ENCODE assay signal across 21 cellular contexts in genomic region chr1:10641976-10642375, GRCh38.
"Had no signal": no experiment of that assay in that cellular context is flagged by ENCODE, and none has a peak within 500 bp of the region (broad histone marks: within the 10 kb centered on the region; RNA-seq: fewer than 3 reads in every experiment).

No MANE protein-coding gene starts in this region.

- H3K36me3 Mint-ChIP-seq: activated CD4-positive, alpha-beta memory T cell treated with anti-CD3 and anti-CD28 coated beads for 36 hours had no signal

- ATAC-seq: activated CD4-positive, alpha-beta T cell treated with anti-CD3 and anti-CD28 coated beads for 36 hours; sciatic nerve had no signal

- H3K27ac ChIP-seq: left ventricle myocardium inferior, parathyroid adenoma, thyroid gland had no signal

- H3K4me1 Mint-ChIP-seq: activated B cell treated with CpG ODN at 0.5 μM for 24 hours had no signal

- H3K27me3 ChIP-seq: thyroid gland had no signal

- H3K4me1 ChIP-seq: parathyroid adenoma, thyroid gland had no signal

- H3K9me3 Mint-ChIP-seq: activated B cell treated with CpG ODN at 0.5 μM for 24 hours; activated CD4-positive, alpha-beta memory T cell treated with anti-CD3 and anti-CD28 coated beads for 36 hours; nephron; T-helper 1 cell treated with Interleukin-12 subunit alpha and Interleukin-12 subunit beta and Interleukin-4 antibody, amounts not matched to agents 30 μg/mL and 1 μg/mL, for 36 hours had no signal

- H3K27me3 Mint-ChIP-seq: activated B cell treated with CpG ODN at 0.5 μM for 24 hours; activated CD4-positive, alpha-beta memory T cell treated with anti-CD3 and anti-CD28 coated beads for 36 hours had no signal

- H3K4me3 ChIP-seq: left ventricle myocardium inferior, smooth muscle cell, thyroid gland had no signal

- DNase-seq: activated B cell treated with CpG ODN at 0.5 μM for 24 hours; activated CD4-positive, alpha-beta memory T cell treated with anti-CD3 and anti-CD28 coated beads for 36 hours; activated CD4-positive, alpha-beta T cell treated with anti-CD3 and anti-CD28 coated beads for 36 hours; activated naive CD4-positive, alpha-beta T cell treated with Interleukin-2 at 50 U/mL for 16 hours; activated T-cell treated with anti-CD3 and anti-CD28 coated beads, Interleukin-2, amount 50 U/mL, for 48 hours; amygdala; dermis blood vessel endothelial cell; effector CD8-positive, alpha-beta T cell; foreskin melanocyte; hippocampal formation; left ventricle myocardium inferior; nucleus accumbens; stimulated activated CD4-positive, alpha-beta T cell treated with anti-CD3 and anti-CD28 coated beads, Interleukin-2, amount 100 ng/mL, for 48 hours; stimulated activated naive CD4-positive, alpha-beta T cell treated with Interleukin-2 at 50 U/mL for 16 hours; T1000; thyroid gland had no signal

- H3K4me3 Mint-ChIP-seq: activated B cell treated with CpG ODN at 0.5 μM for 24 hours; activated CD4-positive, alpha-beta memory T cell treated with anti-CD3 and anti-CD28 coated beads for 36 hours; activated CD4-positive, alpha-beta T cell treated with anti-CD3 and anti-CD28 coated beads for 36 hours; nephron; T-helper 1 cell treated with Interleukin-12 subunit alpha and Interleukin-12 subunit beta and Interleukin-4 antibody, amounts not matched to agents 30 μg/mL and 1 μg/mL, for 36 hours had no signal

- H3K27ac Mint-ChIP-seq: activated B cell treated with CpG ODN at 0.5 μM for 24 hours; activated CD4-positive, alpha-beta memory T cell treated with anti-CD3 and anti-CD28 coated beads for 36 hours; activated CD4-positive, alpha-beta T cell treated with anti-CD3 and anti-CD28 coated beads for 36 hours; nephron; T-helper 1 cell treated with Interleukin-12 subunit alpha and Interleukin-12 subunit beta and Interleukin-4 antibody, amounts not matched to agents 30 μg/mL and 1 μg/mL, for 36 hours had no signal

- H3K9me3 ChIP-seq: left ventricle myocardium inferior, thyroid gland had no signal
